7 cellular contexts compared by ENCODE assay signal in genomic region chr4:11471613-11472012, GRCh38. TPM values are rescaled to one million over a fixed set of nuclear protein-coding genes. Genes with fewer than 3 reads are reported as not detected.
DNase-seq lines count a peak whose midpoint lies in the region; ATAC-seq and FAIRE-seq lines count a peak whose summit lies in the region.

No MANE protein-coding gene starts in this region.

- CTCF ChIA-PET in activated CD4-positive, alpha-beta T cell treated with anti-CD3 and anti-CD28 coated beads, Interleukin-2, amount 10 ng/mL, durations not matched to agents 7 days and 5 days (lab: Charles Lee) = interaction anchor here (0.9 to 2.4 kb wide), 2 partner anchors 10 to 13 kb away, joined by 3 to 7 read pairs; no protein-coding TSS in a partner anchor

- POLR2A ChIA-PET in activated CD4-positive, alpha-beta T cell treated with anti-CD3 and anti-CD28 coated beads, Interleukin-2, amount 10 ng/mL, durations not matched to agents 7 days and 5 days (lab: Charles Lee) = interaction anchor here (0.6 kb wide), 1 partner anchor 57 kb away, joined by 3 read pairs; no protein-coding TSS in a partner anchor

- DNase-seq in activated CD4-positive, alpha-beta T cell treated with anti-CD3 and anti-CD28 coated beads, Interleukin-2, amount 10 ng/mL, durations not matched to agents 7 days and 5 days = peak; percentile 79
- DNase-seq in germinal center (ENCODE audit: low spot score) (peak; percentile 10), LoVo (ENCODE audit: low spot score) (no peak), RCC 7860 (ENCODE audit: low spot score) (no peak)

- no peaks in the 10 kb centered on the region for H3K27me3 Mint-ChIP-seq in activated CD4-positive, alpha-beta T cell treated with anti-CD3 and anti-CD28 coated beads, Interleukin-2, amount 10 ng/mL, durations not matched to agents 7 days and 5 days
- H3K27me3 Mint-ChIP-seq in stimulated activated memory B cell treated with anti-CD40 and anti-IgM and Interleukin-4, amounts not matched to agents 10 μg/mL and 1 μg/mL and 100 μg/mL, for 72 hours = no peaks in the 10 kb centered on the region

- H3K4me3 Mint-ChIP-seq in activated CD4-positive, alpha-beta T cell treated with anti-CD3 and anti-CD28 coated beads, Interleukin-2, amount 10 ng/mL, durations not matched to agents 7 days and 5 days = peak overlapping the region; percentile 69
- H3K4me3 Mint-ChIP-seq in stimulated activated memory B cell treated with anti-CD40 and anti-IgM and Interleukin-4, amounts not matched to agents 10 μg/mL and 1 μg/mL and 100 μg/mL, for 72 hours = peak overlapping the region; percentile 68

- H3K36me3 Mint-ChIP-seq in activated CD4-positive, alpha-beta T cell treated with anti-CD3 and anti-CD28 coated beads, Interleukin-2, amount 10 ng/mL, durations not matched to agents 7 days and 5 days (ENCODE audit: low read depth) = peaks cover 13% of the 10 kb centered on the region
- no peaks in the 10 kb centered on the region for H3K36me3 Mint-ChIP-seq in stimulated activated memory B cell treated with anti-CD40 and anti-IgM and Interleukin-4, amounts not matched to agents 10 μg/mL and 1 μg/mL and 100 μg/mL, for 72 hours

- peak; percentile 65 for ATAC-seq in GM19397 (IDR thresholded peaks at IDR 0.05; ENCODE audit: unreplicated experiment)
- ATAC-seq in HG03280 (IDR thresholded peaks at IDR 0.05; ENCODE audit: unreplicated experiment) = peak; percentile 57
- ATAC-seq in stimulated activated memory B cell treated with anti-CD40 and anti-IgM and Interleukin-4, amounts not matched to agents 10 μg/mL and 1 μg/mL and 100 μg/mL, for 72 hours = peak; percentile 80

- FAIRE-seq in RCC 7860 (lab: Jason Lieb, UNC) = no peak

- peaks cover 8% of the 10 kb centered on the region for H3K9me3 Mint-ChIP-seq in activated CD4-positive, alpha-beta T cell treated with anti-CD3 and anti-CD28 coated beads, Interleukin-2, amount 10 ng/mL, durations not matched to agents 7 days and 5 days
- H3K9me3 Mint-ChIP-seq in stimulated activated memory B cell treated with anti-CD40 and anti-IgM and Interleukin-4, amounts not matched to agents 10 μg/mL and 1 μg/mL and 100 μg/mL, for 72 hours = peaks cover 3% of the 10 kb centered on the region

- peaks cover 40% of the 10 kb centered on the region for H3K4me1 Mint-ChIP-seq in activated CD4-positive, alpha-beta T cell treated with anti-CD3 and anti-CD28 coated beads, Interleukin-2, amount 10 ng/mL, durations not matched to agents 7 days and 5 days
- peaks cover 58% of the 10 kb centered on the region for H3K4me1 Mint-ChIP-seq in stimulated activated memory B cell treated with anti-CD40 and anti-IgM and Interleukin-4, amounts not matched to agents 10 μg/mL and 1 μg/mL and 100 μg/mL, for 72 hours

- H3K27ac Mint-ChIP-seq in activated CD4-positive, alpha-beta T cell treated with anti-CD3 and anti-CD28 coated beads, Interleukin-2, amount 10 ng/mL, durations not matched to agents 7 days and 5 days = peak overlapping the region; percentile 96
- peak overlapping the region; percentile 80 for H3K27ac Mint-ChIP-seq in stimulated activated memory B cell treated with anti-CD40 and anti-IgM and Interleukin-4, amounts not matched to agents 10 μg/mL and 1 μg/mL and 100 μg/mL, for 72 hours

RNA-seq across cellular contexts. Expression of gene HS3ST1, which starts 42.9 kb away (rescaled TPM):
- total RNA-seq in activated CD4-positive, alpha-beta T cell treated with anti-CD3 and anti-CD28 coated beads, Interleukin-2, amount 10 ng/mL, durations not matched to agents 7 days and 5 days = not detected

Comparison
In these comparisons a context has a peak if more than half of its experiments do, and no peak if none do; other contexts are left out.
1. DNase-seq: peak in activated CD4-positive, alpha-beta T cell treated with anti-CD3 and anti-CD28 coated beads, Interleukin-2, amount 10 ng/mL, durations not matched to agents 7 days and 5 days (single experiment) and germinal center (single experiment); none in LoVo (single experiment) and RCC 7860 (single experiment).
2. Peak in every context shown above with its lines, with median percentiles within 50 percentile points of each other: ATAC-seq.